Comparison of ENCODE assay signal across 11 cellular contexts in the genomic region with DNA sequence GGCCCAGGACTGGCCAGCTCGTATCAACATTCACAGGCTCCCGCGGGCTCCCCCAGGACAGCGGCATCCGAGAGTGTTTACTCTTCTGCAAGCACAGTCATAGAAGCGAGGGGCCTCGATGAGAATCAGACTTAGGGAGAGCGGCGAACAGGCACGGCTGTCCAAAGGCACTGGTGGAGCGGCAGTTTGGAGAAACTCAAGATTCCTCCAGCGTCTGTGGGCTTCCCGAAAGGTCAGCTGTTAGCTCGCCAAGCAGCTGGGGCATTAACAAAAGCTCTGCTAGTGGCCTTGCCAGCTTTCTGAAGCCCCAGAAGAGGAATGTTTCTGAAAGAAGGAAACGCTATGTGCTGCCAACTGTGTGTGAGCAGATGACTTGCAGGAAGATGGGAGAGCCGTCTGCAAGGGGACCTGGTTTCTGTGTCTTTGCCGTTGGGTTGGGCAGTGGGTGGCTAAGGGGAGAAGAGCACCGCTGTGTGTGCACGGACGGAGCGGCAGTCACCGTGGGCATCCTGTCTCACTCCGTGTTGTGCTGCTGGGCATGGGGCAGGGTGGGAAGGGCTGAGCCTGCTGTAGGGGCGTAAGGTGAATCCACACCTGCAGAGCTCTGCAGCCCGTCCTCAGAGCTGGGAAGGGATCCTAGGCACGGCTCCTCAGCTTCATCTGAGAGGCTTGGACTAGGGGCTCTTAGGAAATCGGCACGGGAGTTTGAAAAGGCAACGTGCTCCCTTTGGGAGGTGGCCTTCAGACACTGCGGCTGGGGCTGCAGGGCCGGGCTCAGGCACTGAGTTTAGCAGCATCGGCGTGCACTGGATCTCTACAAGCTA. TPM values are rescaled to one million over a fixed set of nuclear protein-coding genes. Genes with fewer than 3 reads are reported as not detected.
DNase-seq lines count a peak whose midpoint lies in the region; ATAC-seq and TF ChIP-seq lines count a peak whose summit lies in the region.
"Had no signal": no experiment of that assay in that cellular context is flagged by ENCODE, and none has a peak within 500 bp of the region (broad histone marks: within the 10 kb centered on the region; RNA-seq: fewer than 3 reads in every experiment).

No MANE protein-coding gene starts in this region.

- H3K27me3 Mint-ChIP-seq in naive B cell = no peaks in the 10 kb centered on the region
- H3K27me3 Mint-ChIP-seq in CD8-positive, alpha-beta memory T cell = peaks cover 0 to 2% of the 10 kb centered on the region in 2 donors

- H3K9me3 ChIP-seq in RWPE2 (ENCODE audit: severe bottlenecking) = peaks cover 2% of the 10 kb centered on the region
- no peaks in the 10 kb centered on the region for H3K9me3 ChIP-seq in thoracic aorta
- no peaks in the 10 kb centered on the region for H3K9me3 ChIP-seq in CD8-positive, alpha-beta memory T cell (ENCODE audit: low read length)

- H3K4me1 ChIP-seq in RWPE2 (ENCODE audit: insufficient read depth, poor library complexity, severe bottlenecking) (peaks cover 5% of the 10 kb centered on the region), thoracic aorta (ENCODE audit: control insufficient read depth in 1 of 2, low read depth in 2 of 2) (peaks cover 17 to 23% of the 10 kb centered on the region in 2 donors)
- no peaks in the 10 kb centered on the region for H3K4me1 ChIP-seq in CD8-positive, alpha-beta memory T cell (ENCODE audit: insufficient read depth, low read length)

- H3K36me3 ChIP-seq in RWPE2 (ENCODE audit: low read depth) (peaks cover 47% of the 10 kb centered on the region), thoracic aorta (peaks cover 3% of the 10 kb centered on the region)
- H3K36me3 ChIP-seq in CD8-positive, alpha-beta memory T cell (ENCODE audit: insufficient read depth, low read length) = peaks cover 9% of the 10 kb centered on the region

- CTCF ChIA-PET in CD8-positive, alpha-beta memory T cell (lab: Charles Lee) = interaction anchor here (1.1 to 2.4 kb wide), 3 partner anchors 11 to 278 kb away, joined by 3 to 5 read pairs (median 4); no protein-coding TSS in a partner anchor

- H3K4me3 ChIP-seq in RWPE2 (ENCODE audit: severe bottlenecking) (no peak overlapping the region), thoracic aorta (peak overlapping the region; percentile 28)
- H3K4me3 ChIP-seq in CD8-positive, alpha-beta memory T cell (ENCODE audit: low read length) = no peak overlapping the region

- H3K27me3 ChIP-seq in RWPE2 (ENCODE audit: insufficient read depth, poor library complexity, severe bottlenecking) (no peaks in the 10 kb centered on the region), thoracic aorta (replicated peaks; ENCODE audit: insufficient read depth) (no peaks in the 10 kb centered on the region)
- H3K27me3 ChIP-seq in CD8-positive, alpha-beta memory T cell (ENCODE audit: insufficient read depth, low read length, poor library complexity, severe bottlenecking) = no peaks in the 10 kb centered on the region

- H3K27ac Mint-ChIP-seq in naive B cell = peak overlapping the region in 4 of 6 donors; percentile 16 to 83 (median 38)
- H3K27ac Mint-ChIP-seq in CD8-positive, alpha-beta memory T cell = no peak overlapping the region

- POLR2A ChIA-PET in CD8-positive, alpha-beta memory T cell (lab: Charles Lee) = no interaction called here

- TF ChIP-seq CTCF in RWPE2 (IDR thresholded peaks at IDR 0.05; ENCODE audit: poor library complexity, severe bottlenecking) (no peak), thoracic aorta (IDR thresholded peaks at IDR 0.05) (no peak), GM20000 (IDR thresholded peaks at IDR 0.05; ENCODE audit: extremely low read depth, missing control alignments) (no peak)

- H3K36me3 Mint-ChIP-seq in naive B cell = peaks cover 25% of the 10 kb centered on the region in 2 donors
- peaks cover 0 to 48% (median 7%) of the 10 kb centered on the region in 3 donors for H3K36me3 Mint-ChIP-seq in CD8-positive, alpha-beta memory T cell

- H3K4me1 Mint-ChIP-seq in naive B cell = peaks cover 20 to 38% (median 35%) of the 10 kb centered on the region in 3 donors
- peaks cover 0 to 29% (median 3%) of the 10 kb centered on the region in 3 donors for H3K4me1 Mint-ChIP-seq in CD8-positive, alpha-beta memory T cell

- ATAC-seq in RWPE2 (ENCODE audit: low read depth) (no peak; the same call in 2 of the 3 replicates), naive B cell (ENCODE audit: low read depth in 2 of 2) (no peak), thoracic aorta (ENCODE audit: insufficient number of reproducible peaks, low FRiP score, low read depth) (no peak)

- no peaks in the 10 kb centered on the region for H3K9me3 Mint-ChIP-seq in naive B cell
- H3K9me3 Mint-ChIP-seq in CD8-positive, alpha-beta memory T cell = no peaks in the 10 kb centered on the region

- H3K27ac ChIP-seq in RWPE2 (ENCODE audit: poor library complexity, severe bottlenecking) (no peak overlapping the region), thoracic aorta (peak overlapping the region in 1 of 2 donors; percentile 26)
- H3K27ac ChIP-seq in CD8-positive, alpha-beta memory T cell (ENCODE audit: low read depth, low read length) = no peak overlapping the region

- DNase-seq in RWPE2 (ENCODE audit: low spot score) (peak; percentile 19), fibroblast of gingiva (ENCODE audit: low read depth) (peak; percentile 81), naive B cell (no peak), thoracic aorta (ENCODE audit: low spot score) (no peak), NCI-H510A (lab: John Stamatoyannopoulos, UW) (no peak), GM20000 (ENCODE audit: low spot score) (no peak)
- DNase-seq in CD8-positive, alpha-beta memory T cell = no peak
- DNase-seq in activated naive CD4-positive, alpha-beta T cell treated with Interleukin-2 at 50 U/mL for 16 hours = no peak
- DNase-seq: NCI-H1092; stimulated activated CD4-positive, alpha-beta T cell treated with anti-CD3 and anti-CD28 coated beads, Interleukin-2, amount 100 ng/mL, for 48 hours had no signal

- no peak overlapping the region for H3K4me3 Mint-ChIP-seq in naive B cell
- H3K4me3 Mint-ChIP-seq in CD8-positive, alpha-beta memory T cell = no peak overlapping the region

RNA-seq across cellular contexts. Expression of a gene that starts 42.1 kb away (rescaled TPM):
- polyA plus RNA-seq in naive B cell (ENCODE audit: low read depth in 6 of 6) = 1 to 10 TPM in 5 of 6 donors, not detected in 1; 1.4 to 3.3 (median 2.7) TPM
- 1 to 10 TPM; 1.4 to 3.7 TPM for total RNA-seq in thoracic aorta
- total RNA-seq in CD8-positive, alpha-beta memory T cell = under 1 TPM in 1 of 2 experiments, not detected in 1; 0.07 TPM
- polyA plus RNA-seq in CD8-positive, alpha-beta memory T cell = 0.08 TPM
- total RNA-seq: lung microvascular endothelial cell had no signal

Comparison
In these comparisons a context has a peak if more than half of its experiments do, and no peak if none do; other contexts are left out.
1. DNase-seq: peak in RWPE2 (single experiment) and fibroblast of gingiva (single experiment); none in naive B cell (single experiment), thoracic aorta (single experiment), NCI-H510A (single experiment), CD8-positive, alpha-beta memory T cell (0 of 5), GM20000 (single experiment) and activated naive CD4-positive, alpha-beta T cell treated with Interleukin-2 at 50 U/mL for 16 hours (single experiment).
2. H3K27ac Mint-ChIP-seq: peak in naive B cell (4 of 6); none in CD8-positive, alpha-beta memory T cell (0 of 8).